In the genomic region with DNA sequence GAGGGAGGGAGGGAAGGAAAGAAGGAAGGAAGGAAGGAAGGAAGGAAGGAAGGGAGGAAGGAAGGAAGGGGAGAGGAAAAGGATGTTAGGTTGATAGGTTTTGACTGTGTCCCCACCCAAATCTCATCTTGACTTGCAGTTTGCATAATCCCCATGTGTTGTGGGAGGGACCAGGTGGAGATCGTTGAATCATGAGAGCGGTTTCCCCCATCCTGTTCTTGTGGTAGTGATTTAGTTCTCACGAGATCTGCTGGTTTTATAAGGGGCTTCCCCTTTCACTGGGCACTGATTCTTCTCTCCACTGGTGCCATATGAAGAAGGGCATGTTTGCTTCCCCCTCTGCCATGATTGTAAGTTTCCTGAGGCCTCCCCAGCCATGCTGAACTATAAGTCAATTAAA, we compare ENCODE assay signal across 20 cellular contexts. TPM values are rescaled to one million over a fixed set of nuclear protein-coding genes. Genes with fewer than 3 reads are reported as not detected.
DNase-seq lines count a peak whose midpoint lies in the region; ATAC-seq and TF ChIP-seq lines count a peak whose summit lies in the region.
"Had no signal": no experiment of that assay in that cellular context is flagged by ENCODE, and none has a peak within 500 bp of the region (broad histone marks: within the 10 kb centered on the region; RNA-seq: fewer than 3 reads in every experiment).

No MANE protein-coding gene starts in this region.

- no peak overlapping the region for H3K27ac ChIP-seq in prostate gland
- H3K27ac ChIP-seq: PC-9 had no signal

- POLR2A ChIA-PET in activated CD4-positive, alpha-beta T cell treated with anti-CD3 and anti-CD28 coated beads for 36 hours (lab: Charles Lee), result no interaction called here

- peaks cover 18% of the 10 kb centered on the region for H3K4me1 Mint-ChIP-seq in activated CD4-positive, alpha-beta T cell treated with anti-CD3 and anti-CD28 coated beads for 36 hours

- peak; percentile 35 for DNase-seq in activated CD4-positive, alpha-beta T cell treated with anti-CD3 and anti-CD28 coated beads for 36 hours
- DNase-seq in activated CD4-positive, alpha-beta T cell treated with anti-CD3 and anti-CD28 coated beads, Interleukin-2, amount 50 U/mL, for 4 hours, result no peak
- DNase-seq in A172 (ENCODE audit: low spot score), result peak; percentile 9
- peak; percentile 30 for DNase-seq in LHCN-M2 (ENCODE audit: low read depth)
- peak; percentile 5 for DNase-seq in fibroblast of mammary gland (ENCODE audit: low read depth)
- DNase-seq in prostate gland (ENCODE audit: low spot score), result no peak
- DNase-seq: 8988T, BE2C, Caco-2, DMS153, GOT3, NCI-H1417 treated with DMSO at 0.1 percent for 48 hours, NCI-H1930, NCI-H526, PC-9 had no signal

- H3K27ac Mint-ChIP-seq in activated CD4-positive, alpha-beta T cell treated with anti-CD3 and anti-CD28 coated beads for 36 hours, result no peak overlapping the region
- H3K27ac Mint-ChIP-seq: CD4-positive, CD25-positive, alpha-beta regulatory T cell had no signal

- ATAC-seq in activated CD4-positive, alpha-beta T cell treated with anti-CD3 and anti-CD28 coated beads for 36 hours, result peak; percentile 38
- no peak for ATAC-seq in GM21528 (IDR thresholded peaks at IDR 0.05; ENCODE audit: low FRiP score, unreplicated experiment)
- no peak for ATAC-seq in HG02759 (IDR thresholded peaks at IDR 0.05; ENCODE audit: unreplicated experiment)
- ATAC-seq: HCT116, K562 had no signal

- WGBS in prostate gland, result 58% methylated on average over 3 of the region's 3 CpGs

- no peaks in the 10 kb centered on the region for H3K9me3 ChIP-seq in prostate gland
- H3K9me3 ChIP-seq: BE2C had no signal

- no peaks in the 10 kb centered on the region for H3K36me3 Mint-ChIP-seq in activated CD4-positive, alpha-beta T cell treated with anti-CD3 and anti-CD28 coated beads for 36 hours (ENCODE audit: low read depth)
- H3K36me3 Mint-ChIP-seq: CD4-positive, CD25-positive, alpha-beta regulatory T cell had no signal

- H3K4me1 ChIP-seq in prostate gland (replicated peaks), result no peaks in the 10 kb centered on the region
- H3K4me1 ChIP-seq: BE2C, Caco-2 had no signal

- CTCF ChIA-PET in activated CD4-positive, alpha-beta T cell treated with anti-CD3 and anti-CD28 coated beads for 36 hours (lab: Charles Lee), result no interaction called here

- peaks cover 10% of the 10 kb centered on the region for H3K9me3 Mint-ChIP-seq in activated CD4-positive, alpha-beta T cell treated with anti-CD3 and anti-CD28 coated beads for 36 hours (ENCODE audit: low read depth)

- no peak for TF ChIP-seq POLR2A in prostate gland (IDR thresholded peaks at IDR 0.05)

- no peak overlapping the region for H3K4me3 Mint-ChIP-seq in activated CD4-positive, alpha-beta T cell treated with anti-CD3 and anti-CD28 coated beads for 36 hours
- H3K4me3 Mint-ChIP-seq: CD4-positive, CD25-positive, alpha-beta regulatory T cell had no signal

- no peaks in the 10 kb centered on the region for H3K27me3 ChIP-seq in prostate gland (replicated peaks; ENCODE audit: insufficient read depth)

- no peak for TF ChIP-seq CTCF in fibroblast of mammary gland (conservative IDR thresholded peaks at IDR 0.05; ENCODE audit: control insufficient read depth, insufficient read depth, low read depth, low read length)
- no peak for TF ChIP-seq CTCF in prostate gland (IDR thresholded peaks at IDR 0.05)

- H3K4me3 ChIP-seq in fibroblast of mammary gland (ENCODE audit: control insufficient read depth, low read depth, low read length) (no peak overlapping the region), prostate gland (no peak overlapping the region)
- H3K4me3 ChIP-seq: K562, PC-9 had no signal

- no peaks in the 10 kb centered on the region for H3K27me3 Mint-ChIP-seq in activated CD4-positive, alpha-beta T cell treated with anti-CD3 and anti-CD28 coated beads for 36 hours

- intact Hi-C loops in activated CD4-positive, alpha-beta T cell treated with anti-CD3 and anti-CD28 coated beads for 36 hours (cut with DNase I, micrococcal nuclease), result no loop called here
- intact Hi-C loops in prostate gland (cut with DNase I), result no loop called here

- no peaks in the 10 kb centered on the region for H3K36me3 ChIP-seq in prostate gland
- H3K36me3 ChIP-seq: BE2C had no signal

RNA-seq across cellular contexts. Expression of a gene that starts 15.1 kb away (rescaled TPM):
- total RNA-seq in activated CD4-positive, alpha-beta T cell treated with anti-CD3 and anti-CD28 coated beads for 36 hours, result 10 to 100 TPM; 70.3 to 77.6 TPM
- total RNA-seq in A172 (2014; rRNA removed; shearing (Covaris generic)), result 110 and 129 TPM in 2 replicates
- total RNA-seq in LHCN-M2 (2014; rRNA removed), result 78.4 and 79.7 TPM in 2 replicates
- polyA plus RNA-seq in LHCN-M2 (2012), result 104 TPM
- total RNA-seq in prostate gland, result 10 to 100 TPM; 55.2 to 55.9 TPM

RNA-seq across cellular contexts. Expression of a gene that starts 35.5 kb away (rescaled TPM):
- total RNA-seq in activated CD4-positive, alpha-beta T cell treated with anti-CD3 and anti-CD28 coated beads for 36 hours, result under 1 TPM in 1 of 2 experiments, not detected in 1; 0.04 TPM
- total RNA-seq in A172 (2014; rRNA removed; shearing (Covaris generic)), result not detected in 2 replicates
- total RNA-seq in LHCN-M2 (2014; rRNA removed) (not detected in 2 replicates), prostate gland (under 1 TPM; 0.11 to 0.23 TPM)
- not detected for polyA plus RNA-seq in LHCN-M2 (2012)

Comparison
In these comparisons a context has a peak if more than half of its experiments do, and no peak if none do; other contexts are left out.
1. DNase-seq: peak in activated CD4-positive, alpha-beta T cell treated with anti-CD3 and anti-CD28 coated beads for 36 hours (single experiment), A172 (single experiment), LHCN-M2 (single experiment) and fibroblast of mammary gland (single experiment); none in activated CD4-positive, alpha-beta T cell treated with anti-CD3 and anti-CD28 coated beads, Interleukin-2, amount 50 U/mL, for 4 hours (0 of 2) and prostate gland (single experiment).